ENCODE assay signal across 8 cellular contexts in the genomic region with DNA sequence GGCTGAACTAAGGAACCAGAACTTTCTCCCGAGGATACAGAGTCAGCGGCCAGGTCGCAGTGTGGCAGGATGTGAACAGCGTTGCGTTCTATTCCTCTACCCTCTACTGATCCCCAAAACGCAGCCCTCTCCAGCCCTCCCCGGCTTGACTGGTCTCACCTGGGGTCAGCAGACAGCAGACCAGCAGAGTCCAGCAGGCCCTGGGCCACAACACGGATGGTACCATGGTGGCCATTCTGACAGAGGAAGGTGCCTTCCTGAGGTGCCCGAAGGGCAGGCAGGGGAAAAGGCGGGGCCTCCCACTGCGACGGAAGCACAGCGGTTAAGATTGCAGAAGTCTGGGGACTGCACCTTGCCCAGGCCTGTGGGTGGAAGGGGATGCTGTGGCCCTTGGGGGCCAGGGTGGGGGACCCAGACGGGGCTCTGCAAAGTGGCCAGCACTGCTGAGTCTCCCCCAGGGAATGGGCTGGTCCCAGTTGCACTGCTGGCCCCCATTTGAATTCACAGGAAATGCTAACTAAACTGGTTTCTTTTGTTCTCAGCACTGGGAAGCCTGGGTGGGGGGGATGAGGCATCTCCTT. TPM values are rescaled to one million over a fixed set of nuclear protein-coding genes. Genes with fewer than 3 reads are reported as not detected.
DNase-seq lines count a peak whose midpoint lies in the region; ATAC-seq and TF ChIP-seq lines count a peak whose summit lies in the region.

ICAM3 (minus strand) TSS at position 245 of the 581 bp plus-strand sequence; CDS start at position 235, 10 bp downstream.

- H3K4me2 ChIP-seq in mesendoderm (ENCODE audit: low read length) (no peak within 1 kb of the TSS), mammary epithelial cell (ENCODE audit: insufficient read depth, low read depth, low read length) (no peak within 1 kb of the TSS)

- no peaks in the 10 kb centered on the region for H3K79me1 ChIP-seq in mesendoderm (ENCODE audit: low read length)

- H3K27ac Mint-ChIP-seq in activated T-cell treated with anti-CD3 and anti-CD28 coated beads, Interleukin-2, amount 50 U/mL, for 24 hours: peak within 1 kb of the TSS; percentile 95

- peak within 1 kb of the TSS; percentile 94 for H3K4me3 Mint-ChIP-seq in activated T-cell treated with anti-CD3 and anti-CD28 coated beads, Interleukin-2, amount 50 U/mL, for 24 hours

- BruUV-seq in mammary epithelial cell (replicated peaks; lab: Mats Ljungman, UMichigan): no TSS peak

- H3K9me3 Mint-ChIP-seq in activated T-cell treated with anti-CD3 and anti-CD28 coated beads, Interleukin-2, amount 50 U/mL, for 24 hours: no peaks in the 10 kb centered on the region

- H2BK15ac ChIP-seq in mesendoderm (replicated peaks; ENCODE audit: low read depth): no peak within 1 kb of the TSS

- no peak within 1 kb of the TSS for H2BK120ac ChIP-seq in mesendoderm (ENCODE audit: low read depth, low read length)

- H3K27ac ChIP-seq in mesendoderm (ENCODE audit: low read depth, low read length): no peak within 1 kb of the TSS
- H3K27ac ChIP-seq in upper lobe of left lung: peak within 1 kb of the TSS; percentile 18 to 82 (median 73)
- H3K27ac ChIP-seq in testis: no peak within 1 kb of the TSS
- H3K27ac ChIP-seq in mammary epithelial cell (ENCODE audit: insufficient read depth, low read depth, low read length): no peak within 1 kb of the TSS

- in situ Hi-C loops in mammary epithelial cell (cut with MboI; ENCODE audit: low sequenced_read_pairs in 2 of 2): no loop called here

- H3K27me3 ChIP-seq in mesendoderm (ENCODE audit: insufficient read depth, low read length, poor library complexity) (no peaks in the 10 kb centered on the region), upper lobe of left lung (no peaks in the 10 kb centered on the region), testis (no peaks in the 10 kb centered on the region), mammary epithelial cell (ENCODE audit: insufficient read depth, low read length) (no peaks in the 10 kb centered on the region)

- no peak within 1 kb of the TSS for H3K18ac ChIP-seq in mesendoderm (ENCODE audit: low read length)

- H3K79me2 ChIP-seq in mesendoderm (ENCODE audit: control insufficient read depth, insufficient read depth, low read length): no peaks in the 10 kb centered on the region
- H3K79me2 ChIP-seq in mammary epithelial cell (ENCODE audit: insufficient read depth, low read length): peaks cover under 1% of the 10 kb centered on the region

- H3K23ac ChIP-seq in mesendoderm (ENCODE audit: low read length): peak within 1 kb of the TSS; percentile 56

- WGBS in mesendoderm (ENCODE audit: extremely low coverage, insufficient coverage, low lambda C conversion rate): no CpG with 5 or more reads among the region's 14 CpGs
- 43 to 48% methylated on average over 7 to 13 of the region's 14 CpGs for WGBS in upper lobe of left lung, 2 donors
- WGBS in testis, 2 donors: 73 to 87% methylated on average over 11 to 14 of the region's 14 CpGs
- 78% methylated on average over 10 of the region's 14 CpGs for WGBS in mammary epithelial cell (ENCODE audit: low coverage, missing lambda C conversion rate)

- H3K36me3 Mint-ChIP-seq in activated T-cell treated with anti-CD3 and anti-CD28 coated beads, Interleukin-2, amount 50 U/mL, for 24 hours (ENCODE audit: low read depth): peaks cover 35% of the 10 kb centered on the region

- no peak for TF ChIP-seq EP300 in upper lobe of left lung (IDR thresholded peaks at IDR 0.05)

- H4K5ac ChIP-seq in mesendoderm (ENCODE audit: low read length): no peak within 1 kb of the TSS

- peak within 1 kb of the TSS; percentile 65 for H3K56ac ChIP-seq in mesendoderm (ENCODE audit: low read length)

- ATAC-seq in GM19452 (IDR thresholded peaks at IDR 0.05; ENCODE audit: unreplicated experiment) (peak; percentile 72), upper lobe of left lung (ENCODE audit: low FRiP score in 2 of 2) (peak; percentile 16 to 64)

- peaks cover 33% of the 10 kb centered on the region for H3K4me1 Mint-ChIP-seq in activated T-cell treated with anti-CD3 and anti-CD28 coated beads, Interleukin-2, amount 50 U/mL, for 24 hours (ENCODE audit: low read depth)

- H4K8ac ChIP-seq in mesendoderm (ENCODE audit: low read depth, low read length): no peak within 1 kb of the TSS

- dilution Hi-C loops in mammary epithelial cell (cut with HindIII; ENCODE audit: low sequenced_read_pairs): no loop called here

- H2BK5ac ChIP-seq in mesendoderm (ENCODE audit: low read length): no peak within 1 kb of the TSS

- TF ChIP-seq CTCF in upper lobe of left lung (IDR thresholded peaks at IDR 0.05): no peak
- TF ChIP-seq CTCF in testis (IDR thresholded peaks at IDR 0.05): no peak
- TF ChIP-seq CTCF in mammary epithelial cell (conservative IDR thresholded peaks at IDR 0.05 in 1 of 2, IDR thresholded peaks at IDR 0.05 in 1 of 2; ENCODE audit: extremely low read depth in 1 of 2, insufficient read depth in 1 of 2, low read depth in 1 of 2, low read length in 2 of 2): no peak

- no peak within 1 kb of the TSS for H2AFZ ChIP-seq in mammary epithelial cell (ENCODE audit: low read depth, low read length)

- H3K9ac ChIP-seq in mesendoderm (ENCODE audit: low read length) (no peak within 1 kb of the TSS), mammary epithelial cell (ENCODE audit: insufficient read depth, low read length) (no peak within 1 kb of the TSS)

- H2AK5ac ChIP-seq in mesendoderm (ENCODE audit: low read length): no peak within 1 kb of the TSS

- no peak for TF ChIP-seq POLR2A in upper lobe of left lung (IDR thresholded peaks at IDR 0.05)
- no peak for TF ChIP-seq POLR2A in testis (IDR thresholded peaks at IDR 0.05)

- CTCF ChIA-PET in mammary epithelial cell (lab: Charles Lee; ENCODE audit: low non-redundant PET): no interaction called here

- H3K4me1 ChIP-seq in mesendoderm (ENCODE audit: control insufficient read depth, low read depth, low read length) (no peaks in the 10 kb centered on the region), upper lobe of left lung (peaks cover under 1 to 21% (median 7%) of the 10 kb centered on the region in 4 donors), testis (peaks cover under 1% of the 10 kb centered on the region), mammary epithelial cell (ENCODE audit: insufficient read depth, low read length) (peaks cover 7% of the 10 kb centered on the region)

- no peaks in the 10 kb centered on the region for H3K27me3 Mint-ChIP-seq in activated T-cell treated with anti-CD3 and anti-CD28 coated beads, Interleukin-2, amount 50 U/mL, for 24 hours

- H3K9me3 ChIP-seq in upper lobe of left lung: no peaks in the 10 kb centered on the region
- H3K9me3 ChIP-seq in testis: no peaks in the 10 kb centered on the region
- no peaks in the 10 kb centered on the region for H3K9me3 ChIP-seq in mammary epithelial cell (replicated peaks; ENCODE audit: insufficient read depth, low read length)

- H4K20me1 ChIP-seq in mammary epithelial cell (ENCODE audit: insufficient read depth, low read length): no peaks in the 10 kb centered on the region

- H3K36me3 ChIP-seq in mesendoderm (ENCODE audit: control insufficient read depth, insufficient read depth, low read length) (no peaks in the 10 kb centered on the region), upper lobe of left lung (no peaks in the 10 kb centered on the region), testis (ENCODE audit: low read depth, missing control alignments) (no peaks in the 10 kb centered on the region), mammary epithelial cell (ENCODE audit: insufficient read depth, low read length) (no peaks in the 10 kb centered on the region)

- DNase-seq in NAMALWA (ENCODE audit: low spot score) (peak; percentile 67), mesendoderm (no peak), upper lobe of left lung (peak; percentile 59 to 77), NCI-H187 treated with DMSO at 0.1 percent for 48 hours (lab: John Stamatoyannopoulos, UW) (no peak), testis (no peak), mammary epithelial cell (no peak)
- DNase-seq in activated T-cell treated with anti-CD3 and anti-CD28 coated beads, Interleukin-2, amount 50 U/mL, for 24 hours: peak; percentile 82

- H3K4ac ChIP-seq in mesendoderm (ENCODE audit: low read depth, low read length): no peak within 1 kb of the TSS

- intact Hi-C loops in testis (cut with DNase I; ENCODE audit: low total_unique reads) (no loop called here), mammary epithelial cell (cut with micrococcal nuclease) (no loop called here)

- H3K4me3 ChIP-seq in mesendoderm (ENCODE audit: low read length): no peak within 1 kb of the TSS
- H3K4me3 ChIP-seq in upper lobe of left lung: peak within 1 kb of the TSS in 3 of 4 donors; percentile 9 to 42 (median 36)
- no peak within 1 kb of the TSS for H3K4me3 ChIP-seq in testis
- H3K4me3 ChIP-seq in mammary epithelial cell (replicated peaks in 1 of 3; ENCODE audit: insufficient read depth in 1 of 3, low read depth in 2 of 3, low read length in 3 of 3): no peak within 1 kb of the TSS

RNA-seq across cellular contexts. Expression of gene ICAM3, which starts in this region (rescaled TPM):
- 8.1 TPM for polyA plus RNA-seq in mesendoderm (2013, experiment 1 of 2)
- polyA plus RNA-seq in mesendoderm (2013, experiment 2 of 2): 8.7 TPM
- total RNA-seq in upper lobe of left lung (10 to 100 TPM; 12.7 to 53.9 (median 20.5) TPM), testis (1 to 10 TPM; 2.4 to 2.8 TPM), mammary epithelial cell (10 to 100 TPM in 1 of 2 donors, 1 to 10 TPM in 1; 4.3 to 10.2 TPM)
- polyA plus RNA-seq in testis (ENCODE audit: insufficient read depth, low read depth, low replicate concordance) (6.3 TPM), mammary epithelial cell (9.6 TPM)
- not detected for polyA minus RNA-seq in mammary epithelial cell

Comparison
In these comparisons a context has a peak if more than half of its experiments do, and no peak if none do; other contexts are left out.
1. DNase-seq: peak in NAMALWA (single experiment), activated T-cell treated with anti-CD3 and anti-CD28 coated beads, Interleukin-2, amount 50 U/mL, for 24 hours (single experiment) and upper lobe of left lung (2 of 2); none in mesendoderm (single experiment), NCI-H187 treated with DMSO at 0.1 percent for 48 hours (single experiment), testis (single experiment) and mammary epithelial cell (single experiment).
2. H3K27ac ChIP-seq: peak in upper lobe of left lung (4 of 4); none in mesendoderm (single experiment), testis (0 of 2) and mammary epithelial cell (single experiment).
3. H3K4me3 ChIP-seq: peak in upper lobe of left lung (3 of 4); none in mesendoderm (single experiment), testis (0 of 2) and mammary epithelial cell (0 of 3).